Comparison of ENCODE assay signal across 8 cellular contexts in the genomic region with DNA sequence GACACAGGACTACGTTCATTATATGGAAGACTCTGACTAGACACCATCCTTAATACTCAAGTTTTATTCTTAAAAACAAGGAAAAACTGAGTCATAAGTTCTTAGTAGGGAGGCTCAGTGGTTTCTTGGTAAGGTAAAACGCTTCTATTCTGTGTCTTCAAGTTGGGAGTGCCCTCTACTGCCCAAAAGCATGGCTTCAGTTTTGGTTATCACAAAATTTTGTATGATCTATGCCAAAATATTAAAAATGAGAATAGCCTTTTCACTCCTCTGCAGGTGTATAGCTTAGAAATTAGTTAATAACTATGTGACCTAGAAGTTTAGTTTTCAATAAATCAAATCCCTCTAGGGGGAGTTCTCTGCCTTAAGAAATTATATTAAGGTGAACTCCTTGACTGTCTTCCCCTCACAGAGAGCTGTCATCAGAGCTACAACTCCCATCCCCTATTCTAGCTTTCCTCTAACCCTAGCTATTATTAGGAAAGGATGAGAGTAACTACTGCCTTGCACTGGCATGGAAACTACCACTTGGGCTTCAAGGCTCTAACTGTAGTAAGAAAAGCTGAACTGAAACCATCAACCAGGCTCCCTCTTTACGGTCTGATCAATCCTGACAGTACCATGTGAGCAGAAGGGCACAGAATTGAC.
DNase-seq lines count a peak whose midpoint lies in the region; ATAC-seq, FAIRE-seq and TF ChIP-seq lines count a peak whose summit lies in the region.

No MANE protein-coding gene starts in this region.

- no peaks in the 10 kb centered on the region for H3K27me3 ChIP-seq in heart left ventricle
- no peaks in the 10 kb centered on the region for H3K27me3 ChIP-seq in astrocyte (ENCODE audit: insufficient read depth, low read length)

- intact Hi-C loops in heart left ventricle (cut with DNase I) = loop anchor here in 8 of 10 donors (5.0 to 10.0 kb wide), 5 partner anchors 77 to 195 kb away; partner anchors contain the start of gene GNAQ (in 6 of the 8)
- intact Hi-C loops in Right ventricle myocardium inferior (cut with DNase I) = loop anchor here (2.0 kb wide), 1 partner anchor 193 kb away; no protein-coding TSS in a partner anchor

- DNase-seq in heart left ventricle = no peak
- no peak for DNase-seq in Right ventricle myocardium inferior (ENCODE audit: missing footprints)
- no peak for DNase-seq in astrocyte (ENCODE audit: low read depth)
- DNase-seq in pons (ENCODE audit: low spot score) = peak; percentile 69
- DNase-seq in DMS114 treated with DMSO at 0.1 percent for 48 hours (lab: John Stamatoyannopoulos, UW; ENCODE audit: unreplicated experiment) = no peak
- DNase-seq in middle frontal gyrus (ENCODE audit: extremely low spot score, low spot score) = no peak
- no peak for DNase-seq in OCI-M2 (lab: John Stamatoyannopoulos, UW; ENCODE audit: unreplicated experiment)

- H3K4me3 Mint-ChIP-seq in astrocyte (ENCODE audit: unreplicated experiment) = no peak overlapping the region

- 69 to 88% (median 86%) methylated on average over 3 of the region's 3 CpGs for WGBS in heart left ventricle, 4 donors

- no peaks in the 10 kb centered on the region for H3K9me3 Mint-ChIP-seq in astrocyte (ENCODE audit: unreplicated experiment)

- H3K9ac ChIP-seq in astrocyte (ENCODE audit: low read length) = no peak overlapping the region

- H3K4me3 ChIP-seq in heart left ventricle (no peak overlapping the region), astrocyte (ENCODE audit: insufficient read depth, low read depth, low read length) (no peak overlapping the region)

- H3K27ac Mint-ChIP-seq in astrocyte (ENCODE audit: unreplicated experiment) = no peak overlapping the region

- FAIRE-seq in astrocyte (lab: Jason Lieb, UNC) = no peak

- H3K27ac ChIP-seq in heart left ventricle (no peak overlapping the region), astrocyte (ENCODE audit: low read depth, low read length) (no peak overlapping the region)

- H3K4me1 Mint-ChIP-seq in astrocyte (ENCODE audit: low read depth, unreplicated experiment) = peaks cover 36% of the 10 kb centered on the region

- no peak overlapping the region for H2AFZ ChIP-seq in astrocyte (ENCODE audit: low read depth, low read length)

- no peaks in the 10 kb centered on the region for H3K9me3 ChIP-seq in heart left ventricle
- no peaks in the 10 kb centered on the region for H3K9me3 ChIP-seq in astrocyte (ENCODE audit: insufficient read depth, low read depth, low read length)

- H3K36me3 Mint-ChIP-seq in astrocyte (ENCODE audit: low read depth, unreplicated experiment) = peaks cover 3% of the 10 kb centered on the region

- H3K36me3 ChIP-seq in heart left ventricle (no peaks in the 10 kb centered on the region), astrocyte (ENCODE audit: insufficient read depth, low read length) (no peaks in the 10 kb centered on the region)

- peaks cover 0 to 55% (median 17%) of the 10 kb centered on the region in 12 donors for H3K4me1 ChIP-seq in heart left ventricle
- peaks cover 22% of the 10 kb centered on the region for H3K4me1 ChIP-seq in astrocyte (ENCODE audit: insufficient read depth, low read length)

- TF ChIP-seq POLR2A in heart left ventricle (IDR thresholded peaks at IDR 0.05) = no peak

- peak in 9 of 12 donors; percentile 15 to 46 (median 30) for TF ChIP-seq CTCF in heart left ventricle (IDR thresholded peaks at IDR 0.05)
- peak; percentile 24 for TF ChIP-seq CTCF in astrocyte (IDR thresholded peaks at IDR 0.05; ENCODE audit: insufficient read depth, low read depth, low read length)

- no peaks in the 10 kb centered on the region for H3K27me3 Mint-ChIP-seq in astrocyte (ENCODE audit: low read depth, unreplicated experiment)

- H4K20me1 ChIP-seq in astrocyte (ENCODE audit: insufficient read depth, low read length) = peaks cover 11% of the 10 kb centered on the region

- H3K4me2 ChIP-seq in astrocyte (ENCODE audit: low read length) = no peak overlapping the region

- ATAC-seq in heart left ventricle = peak in 1 of 4 donors; percentile 13
- no peak for ATAC-seq in Right ventricle myocardium inferior
- peak; percentile 78 for ATAC-seq in HG03378 (IDR thresholded peaks at IDR 0.05; ENCODE audit: unreplicated experiment)

- peaks cover 12% of the 10 kb centered on the region for H3K79me2 ChIP-seq in astrocyte (ENCODE audit: insufficient read depth, low read length)
